ENCODE assay signal across 8 cellular contexts in the genomic region with DNA sequence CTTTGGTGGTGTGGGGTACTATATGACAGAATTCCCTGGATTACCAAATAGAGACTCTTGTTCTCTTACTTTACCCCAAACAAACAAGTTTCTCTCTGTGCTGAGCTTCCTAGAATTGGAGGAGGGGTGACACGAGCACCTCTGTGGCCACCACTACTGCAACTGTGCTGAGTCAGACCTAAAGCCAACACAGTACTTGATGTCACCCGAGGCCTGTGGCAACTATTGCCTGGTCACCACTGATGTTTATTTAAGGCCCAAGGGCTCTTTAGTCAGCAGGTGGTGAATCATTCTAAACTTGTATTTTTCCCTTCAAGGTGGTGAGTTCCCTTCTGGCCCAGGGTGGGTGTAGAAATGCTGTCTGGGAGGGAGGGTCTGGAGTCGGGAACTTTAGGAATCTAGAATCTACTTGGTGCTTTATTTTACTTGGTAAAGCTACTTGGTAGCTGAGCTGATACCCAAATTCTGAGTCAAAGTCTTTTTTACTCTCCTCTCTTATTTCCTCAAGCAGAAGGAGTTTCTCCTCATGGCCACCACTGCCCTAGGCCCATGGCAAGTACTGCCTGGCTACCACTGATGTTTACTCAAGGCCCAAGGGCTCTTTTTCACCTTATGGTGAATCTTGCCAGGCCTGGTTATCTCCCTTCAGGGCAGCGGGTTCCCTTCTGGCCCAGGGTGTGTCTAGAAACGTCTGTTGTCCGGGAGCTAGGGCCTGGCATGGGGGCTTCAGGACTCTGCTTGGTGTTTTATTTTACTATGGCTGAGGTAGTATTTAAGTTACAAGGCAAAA. TPM values are rescaled to one million over a fixed set of nuclear protein-coding genes. Genes with fewer than 3 reads are reported as not detected.
DNase-seq lines count a peak whose midpoint lies in the region; ATAC-seq and TF ChIP-seq lines count a peak whose summit lies in the region.

No MANE protein-coding gene starts in this region.

- TF ChIP-seq POLR2A in HCT116 (IDR thresholded peaks at IDR 0.05; ENCODE audit: borderline replicate concordance, extremely low read depth, insufficient read depth, insufficient read length) = no peak

- H3K4me3 ChIP-seq in AG04450 (ENCODE audit: low read depth, low read length) (peak overlapping the region; percentile 3), HCT116 (replicated peaks in 1 of 2; ENCODE audit: low read depth in 1 of 2, low read length in 2 of 2) (peak overlapping the region; percentile 11 to 19; a peak in 3 of 4 replicates), hepatocyte (no peak overlapping the region)

- 54% methylated on average over 6 of the region's 6 CpGs for WGBS in hepatocyte (ENCODE audit: low lambda C conversion rate, missing lambda C conversion rate)

- H3K79me2 ChIP-seq in HCT116 (ENCODE audit: insufficient read depth, low read length) (no peaks in the 10 kb centered on the region), hepatocyte (peaks cover 96% of the 10 kb centered on the region)

- TF ChIP-seq CTCF in AG04450 (IDR thresholded peaks at IDR 0.05; ENCODE audit: low read depth, low read length) (no peak), HCT116 (IDR thresholded peaks at IDR 0.05 in 2 of 3, conservative IDR thresholded peaks at IDR 0.05 in 1 of 3; ENCODE audit: borderline replicate concordance in 1 of 3, insufficient read depth in 1 of 3, low read depth in 2 of 3, low read length in 2 of 3) (no peak), hepatocyte (IDR thresholded peaks at IDR 0.05; ENCODE audit: poor library complexity) (no peak), type B pancreatic cell (conservative IDR thresholded peaks at IDR 0.05) (no peak)

- H3K27ac Mint-ChIP-seq in type B pancreatic cell = peak overlapping the region; percentile 91

- H3K4me2 ChIP-seq in HCT116 (ENCODE audit: low read length) (peak overlapping the region; percentile 72), hepatocyte (peak overlapping the region; percentile 34)

- H3K27ac ChIP-seq in AG04450 (ENCODE audit: low read depth, low read length) = peak overlapping the region; percentile 94
- H3K27ac ChIP-seq in HCT116 (ENCODE audit: low read depth, low read length) = peak overlapping the region; percentile 97
- peak overlapping the region; percentile 97 for H3K27ac ChIP-seq in hepatocyte

- H3K9ac ChIP-seq in HCT116 (ENCODE audit: low read length) = peak overlapping the region; percentile 59

- H2AFZ ChIP-seq in HCT116 (ENCODE audit: low read depth, low read length, poor library complexity, severe bottlenecking) (peak overlapping the region; percentile 96), hepatocyte (no peak overlapping the region)

- H3K27me3 Mint-ChIP-seq in type B pancreatic cell = no peaks in the 10 kb centered on the region

- H3K27me3 ChIP-seq in AG04450 (ENCODE audit: control insufficient read depth, insufficient read depth, low read length) = no peaks in the 10 kb centered on the region
- H3K27me3 ChIP-seq in HCT116 (ENCODE audit: insufficient read depth, low read length) = no peaks in the 10 kb centered on the region
- no peaks in the 10 kb centered on the region for H3K27me3 ChIP-seq in hepatocyte

- no peaks in the 10 kb centered on the region for H3K9me2 ChIP-seq in HCT116 (ENCODE audit: insufficient read depth)
- no peaks in the 10 kb centered on the region for H3K9me2 ChIP-seq in hepatocyte (replicated peaks; ENCODE audit: insufficient read depth)

- H3K36me3 Mint-ChIP-seq in type B pancreatic cell = peaks cover 27% of the 10 kb centered on the region

- peaks cover 11% of the 10 kb centered on the region for H3K9me3 Mint-ChIP-seq in type B pancreatic cell

- RAD21 ChIA-PET in HCT116 (lab: Charles Lee; ENCODE audit: low non-redundant PET in 1 of 2, low total read pairs in 2 of 2, uncharacterized antibody in 2 of 2, unreplicated experiment in 2 of 2) = interaction anchor here in 1 of 2 experiments (1.0 to 1.9 kb wide), 2 partner anchors 8 to 31 kb away, joined by 3 to 8 read pairs; no protein-coding TSS in a partner anchor

- peak; percentile 29 for TF ChIP-seq RAD21 in HCT116 (IDR thresholded peaks at IDR 0.05; ENCODE audit: low read depth)

- peak overlapping the region; percentile 5 for H3K4me3 Mint-ChIP-seq in type B pancreatic cell

- CTCF ChIA-PET in AG04450 (lab: Charles Lee) = interaction anchor here (1.9 kb wide), 1 partner anchor 8 kb away, joined by 6 read pairs; no protein-coding TSS in a partner anchor
- CTCF ChIA-PET in HCT116 (lab: Charles Lee) = interaction anchor here (1.2 kb wide), 1 partner anchor 13 kb away, joined by 3 read pairs; no protein-coding TSS in a partner anchor

- DNase-seq in AG04450 (ENCODE audit: low read depth, low spot score) (peak; percentile 76), HCT116 (ENCODE audit: low read depth, low spot score) (peak; percentile 95), RPMI7951 (ENCODE audit: low read depth) (peak; percentile 95), hepatocyte (ENCODE audit: low spot score) (peak; percentile 84), type B pancreatic cell (ENCODE audit: extremely low spot score, unreplicated experiment) (no peak), cerebellar nuclear complex (lab: John Stamatoyannopoulos, UW) (no peak), medulla oblongata (ENCODE audit: extremely low spot score) (no peak), ecto neural progenitor cell (ENCODE audit: low spot score) (no peak)

- BruUV-seq in HCT116 (replicated peaks; lab: Mats Ljungman, UMichigan) = TSS peak; percentile 77

- H3K4me1 ChIP-seq in HCT116 (ENCODE audit: control insufficient read depth in 1 of 2, insufficient read depth in 2 of 2, low read length in 2 of 2) (peaks cover 29 to 31% of the 10 kb centered on the region in 2 experiments), hepatocyte (ENCODE audit: insufficient read depth) (peaks cover 13% of the 10 kb centered on the region)

- H3K4me1 Mint-ChIP-seq in type B pancreatic cell (ENCODE audit: unreplicated experiment) = peaks cover 7% of the 10 kb centered on the region

- no peaks in the 10 kb centered on the region for H3K36me3 ChIP-seq in HCT116 (ENCODE audit: control insufficient read depth in 1 of 2, insufficient read depth in 2 of 2, low read length in 2 of 2)
- H3K36me3 ChIP-seq in hepatocyte (replicated peaks; ENCODE audit: insufficient read depth, low read depth) = no peaks in the 10 kb centered on the region

- H4K20me1 ChIP-seq in HCT116 (ENCODE audit: insufficient read depth) (no peaks in the 10 kb centered on the region), hepatocyte (ENCODE audit: insufficient read depth, poor library complexity, severe bottlenecking) (no peaks in the 10 kb centered on the region)

- intact Hi-C loops in HCT116 (cut with micrococcal nuclease) = loop anchor here (1.0 kb wide), 1 partner anchor 30 kb away; no protein-coding TSS in a partner anchor

- peak; percentile 90 for ATAC-seq in HCT116

- H3K9me3 ChIP-seq in AG04450 (ENCODE audit: control insufficient read depth, insufficient read depth, low read length) = no peaks in the 10 kb centered on the region
- no peaks in the 10 kb centered on the region for H3K9me3 ChIP-seq in HCT116 (ENCODE audit: control insufficient read depth in 1 of 2, insufficient read depth in 1 of 2, low read depth in 1 of 2, low read length in 2 of 2)
- peaks cover 11% of the 10 kb centered on the region for H3K9me3 ChIP-seq in hepatocyte (ENCODE audit: low read depth)

- POLR2A ChIA-PET in AG04450 (lab: Yijun Ruan, JAX) = interaction anchor here (0.9 kb wide), 1 partner anchor 8 kb away, joined by 8 read pairs; no protein-coding TSS in a partner anchor
- POLR2A ChIA-PET in HCT116 (lab: Charles Lee) = interaction anchor here (0.8 to 2.5 kb wide), 6 partner anchors 9 to 60 kb away, joined by 3 to 21 read pairs (median 4); a partner anchor contains a TSS

TF ChIP-seq in HCT116, 20 proteins besides CTCF, POLR2A, EP300 and RAD21 (continues in another document):
- peak; percentile 57 for TF ChIP-seq YY1 (IDR thresholded peaks at IDR 0.05; ENCODE audit: extremely low read depth, insufficient replicate concordance, low read depth, low read length)
- TF ChIP-seq, protein P1, sequence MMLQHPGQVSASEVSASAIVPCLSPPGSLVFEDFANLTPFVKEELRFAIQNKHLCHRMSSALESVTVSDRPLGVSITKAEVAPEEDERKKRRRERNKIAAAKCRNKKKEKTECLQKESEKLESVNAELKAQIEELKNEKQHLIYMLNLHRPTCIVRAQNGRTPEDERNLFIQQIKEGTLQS (IDR thresholded peaks at IDR 0.05) = peak; percentile 66; the same call in 1 of the 2 replicates
- TF ChIP-seq FOSL1 (IDR thresholded peaks at IDR 0.05; ENCODE audit: low read depth) = peak; percentile 91
- TF ChIP-seq POLR2AphosphoS5 (IDR thresholded peaks at IDR 0.05; ENCODE audit: low read depth, low read length) = peak; percentile 68
- TF ChIP-seq, protein P2, sequence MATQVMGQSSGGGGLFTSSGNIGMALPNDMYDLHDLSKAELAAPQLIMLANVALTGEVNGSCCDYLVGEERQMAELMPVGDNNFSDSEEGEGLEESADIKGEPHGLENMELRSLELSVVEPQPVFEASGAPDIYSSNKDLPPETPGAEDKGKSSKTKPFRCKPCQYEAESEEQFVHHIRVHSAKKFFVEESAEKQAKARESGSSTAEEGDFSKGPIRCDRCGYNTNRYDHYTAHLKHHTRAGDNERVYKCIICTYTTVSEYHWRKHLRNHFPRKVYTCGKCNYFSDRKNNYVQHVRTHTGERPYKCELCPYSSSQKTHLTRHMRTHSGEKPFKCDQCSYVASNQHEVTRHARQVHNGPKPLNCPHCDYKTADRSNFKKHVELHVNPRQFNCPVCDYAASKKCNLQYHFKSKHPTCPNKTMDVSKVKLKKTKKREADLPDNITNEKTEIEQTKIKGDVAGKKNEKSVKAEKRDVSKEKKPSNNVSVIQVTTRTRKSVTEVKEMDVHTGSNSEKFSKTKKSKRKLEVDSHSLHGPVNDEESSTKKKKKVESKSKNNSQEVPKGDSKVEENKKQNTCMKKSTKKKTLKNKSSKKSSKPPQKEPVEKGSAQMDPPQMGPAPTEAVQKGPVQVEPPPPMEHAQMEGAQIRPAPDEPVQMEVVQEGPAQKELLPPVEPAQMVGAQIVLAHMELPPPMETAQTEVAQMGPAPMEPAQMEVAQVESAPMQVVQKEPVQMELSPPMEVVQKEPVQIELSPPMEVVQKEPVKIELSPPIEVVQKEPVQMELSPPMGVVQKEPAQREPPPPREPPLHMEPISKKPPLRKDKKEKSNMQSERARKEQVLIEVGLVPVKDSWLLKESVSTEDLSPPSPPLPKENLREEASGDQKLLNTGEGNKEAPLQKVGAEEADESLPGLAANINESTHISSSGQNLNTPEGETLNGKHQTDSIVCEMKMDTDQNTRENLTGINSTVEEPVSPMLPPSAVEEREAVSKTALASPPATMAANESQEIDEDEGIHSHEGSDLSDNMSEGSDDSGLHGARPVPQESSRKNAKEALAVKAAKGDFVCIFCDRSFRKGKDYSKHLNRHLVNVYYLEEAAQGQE (IDR thresholded peaks at IDR 0.05; ENCODE audit: low read depth) = no peak
- TF ChIP-seq SIN3A (IDR thresholded peaks at IDR 0.05; ENCODE audit: low read depth) = 0 out of 2 replicates have a peak, but pooled peaks have one; percentile 46

RNA-seq across cellular contexts. Expression of a gene that starts 9.8 kb away (rescaled TPM):
- polyA plus RNA-seq in AG04450 (2011; rRNA removed) (40.8 and 51.4 TPM in 2 replicates), hepatocyte (36.1 and 42.5 TPM in 2 replicates)
- 80.2 and 81.8 TPM in 2 replicates for polyA minus RNA-seq in AG04450 (2011; rRNA and poly(A)+ RNA removed)
- total RNA-seq in HCT116 (2021; ENCODE audit: unreplicated experiment) (13.3 TPM), hepatocyte (37.6 and 40.2 TPM in 2 replicates), type B pancreatic cell (ENCODE audit: low replicate concordance) (8.7 and 15.9 TPM in 2 replicates)
- 24.9 and 29.0 TPM in 2 replicates for polyA plus RNA-seq in HCT116 (2012)
- total RNA-seq in RPMI7951 (2014; rRNA removed; shearing (Covaris generic)) = 0.98 and 1.8 TPM in 2 replicates

Comparison
In these comparisons a context has a peak if more than half of its experiments do, and no peak if none do; other contexts are left out.
1. DNase-seq: peak in AG04450 (single experiment), HCT116 (single experiment), RPMI7951 (single experiment) and hepatocyte (single experiment); none in type B pancreatic cell (single experiment), cerebellar nuclear complex (0 of 2), medulla oblongata (single experiment) and ecto neural progenitor cell (single experiment).
2. Peak in every context shown above with its lines, with median percentiles within 50 percentile points of each other: H3K27ac ChIP-seq.